ENCODE assay signal across 35 cellular contexts in genomic region chr1:64809309-64809708, GRCh38.
"Had no signal": no experiment of that assay in that cellular context is flagged by ENCODE, and none has a peak within 500 bp of the region (broad histone marks: within the 10 kb centered on the region; RNA-seq: fewer than 3 reads in every experiment).

No MANE protein-coding gene starts in this region.

- H3K4me3 ChIP-seq: MG63 had no signal

- H3K36me3 ChIP-seq: MG63 had no signal

- H3K9me3 ChIP-seq: MG63 had no signal

- DNase-seq: Kasumi-1, MG63, MM.1S, MV-4-11, NCI-H1048, NCI-H1092, NCI-H1092 treated with DMSO at 0.1 percent for 48 hours, NCI-H1105, NCI-H1105 treated with DMSO at 0.1 percent for 48 hours, NCI-H1417, NCI-H1417 treated with DMSO at 0.1 percent for 48 hours, NCI-H1436, NCI-H1436 treated with DMSO at 0.1 percent for 48 hours, NCI-H146, NCI-H1694, NCI-H1694 treated with DMSO at 0.1 percent for 48 hours, NCI-H187, NCI-H187 treated with DMSO at 0.1 percent for 48 hours, NCI-H1930, NCI-H2029, NCI-H2029 treated with DMSO at 0.1 percent for 48 hours, NCI-H2081, NCI-H2081 treated with DMSO at 0.1 percent for 48 hours, NCI-H2107, NCI-H2171, NCI-H2171 treated with DMSO at 0.1 percent for 48 hours, NCI-H2227 treated with DMSO at 0.1 percent for 48 hours, NCI-H226, NCI-H345, NCI-H446, NCI-H446 treated with DMSO at 0.1 percent for 48 hours, NCI-H510A, NCI-H510A treated with DMSO at 0.1 percent for 48 hours, NCI-H524, NCI-H524 treated with DMSO at 0.1 percent for 48 hours had no signal
